Comparison of ENCODE assay signal across 1 cellular context in genomic region chr5:36066001-36066539, GRCh38.
TF ChIP-seq lines count a peak whose summit lies in the region.

No MANE protein-coding gene starts in this region.

TF ChIP-seq in HepG2, 621 proteins besides CTCF, POLR2A, EP300 and RAD21:
- no peak for TF ChIP-seq RBAK (CRISPR knock-in tag; IDR thresholded peaks at IDR 0.05)
- no peak for TF ChIP-seq ZNF207 (IDR thresholded peaks at IDR 0.05; ENCODE audit: borderline replicate concordance)
- no peak for TF ChIP-seq HNF1B (CRISPR knock-in tag; IDR thresholded peaks at IDR 0.05)
